In the genomic region with DNA sequence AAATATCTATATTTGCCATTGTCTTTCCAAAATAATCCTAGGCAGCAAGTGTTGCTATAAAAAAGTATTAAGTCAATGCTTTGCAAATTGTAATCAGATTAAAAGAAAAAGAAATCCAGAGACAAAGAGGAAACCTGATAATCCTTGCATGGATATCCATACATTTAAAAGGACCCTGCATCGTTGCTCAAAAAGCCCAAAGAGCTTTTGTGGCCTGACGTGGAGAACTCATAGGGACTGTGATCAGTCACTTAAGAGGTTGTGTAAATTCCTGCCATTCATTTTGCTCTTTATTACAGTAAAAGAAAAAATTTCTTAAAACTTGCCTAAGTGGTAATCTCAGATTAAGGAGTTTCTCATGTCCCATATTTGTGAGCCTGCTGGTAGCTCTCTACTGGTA, we compare ENCODE assay signal across 25 cellular contexts.
"Had no signal": no experiment of that assay in that cellular context is flagged by ENCODE, and none has a peak within 500 bp of the region (broad histone marks: within the 10 kb centered on the region; RNA-seq: fewer than 3 reads in every experiment).

No MANE protein-coding gene starts in this region.

- H3K9me3 ChIP-seq: left ventricle myocardium inferior, mucosa of descending colon, neutrophil, psoas muscle, right atrium auricular region, right lobe of liver, tibial nerve, uterus had no signal

- H3K27me3 ChIP-seq: right atrium auricular region, right lobe of liver, tibial nerve, uterus had no signal

- ATAC-seq: mucosa of descending colon; naive thymus-derived CD4-positive, alpha-beta T cell; natural killer cell treated with Interleukin-12 subunit alpha and Interleukin-12 subunit beta and Interleukin-15 and Interleukin-18, amount 100 ng/mL, for 72 hours; psoas muscle; right lobe of liver; stimulated activated memory B cell treated with anti-CD40 and anti-IgM and Interleukin-4, amounts not matched to agents 10 μg/mL and 1 μg/mL and 100 μg/mL, for 72 hours; stimulated activated naive CD8-positive, alpha-beta T cell treated with anti-CD3 and anti-CD28 coated beads, Interleukin-15, amount 100 ng/mL, for 72 hours had no signal

- H3K27ac ChIP-seq: left ventricle myocardium inferior, neutrophil, parathyroid adenoma, psoas muscle, right atrium auricular region, right lobe of liver, tibial nerve, uterus had no signal

- H3K9ac ChIP-seq: parathyroid adenoma had no signal

- H3K4me1 ChIP-seq: parathyroid adenoma, psoas muscle, right atrium auricular region, right lobe of liver, tibial nerve, uterus had no signal

- H3K79me2 ChIP-seq: parathyroid adenoma had no signal

- H3K36me3 ChIP-seq: left ventricle myocardium inferior, neutrophil, right atrium auricular region, right lobe of liver, tibial nerve, uterus had no signal

- H3K4me2 ChIP-seq: smooth muscle cell had no signal

- H3K4me3 ChIP-seq: left ventricle myocardium inferior, lung, mucosa of descending colon, psoas muscle, right atrium auricular region, right lobe of liver, smooth muscle cell, tibial nerve, uterus had no signal

- DNase-seq: hypothalamus; immature natural killer cell; left ventricle myocardium inferior; midbrain; mucosa of descending colon; naive thymus-derived CD4-positive, alpha-beta T cell; occipital lobe; psoas muscle; right lobe of liver; stimulated activated CD4-positive, alpha-beta T cell treated with anti-CD3 and anti-CD28 coated beads, Interleukin-1b, Interleukin-23, amount 100 ng/mL, for 48 hours; stimulated activated CD4-positive, alpha-beta T cell treated with anti-CD3 and anti-CD28 coated beads, Interleukin-2, amount 100 ng/mL, for 48 hours; stimulated activated CD4-positive, alpha-beta T cell treated with anti-CD3 and anti-CD28 coated beads, Interleukin-4, amount 100 ng/mL, for 4 hours; stimulated activated CD8-positive, alpha-beta memory T cell treated with anti-CD3 and anti-CD28 coated beads, Interleukin-4, amount 100 ng/mL, for 48 hours; stimulated activated naive CD4-positive, alpha-beta T cell treated with Interleukin-2 at 50 U/mL for 16 hours; stimulated activated naive CD8-positive, alpha-beta T cell treated with anti-CD3 and anti-CD28 coated beads, Interleukin-15, amount 100 ng/mL, for 72 hours; substantia nigra; uterus had no signal
